16 cellular contexts compared by ENCODE assay signal in the genomic region with DNA sequence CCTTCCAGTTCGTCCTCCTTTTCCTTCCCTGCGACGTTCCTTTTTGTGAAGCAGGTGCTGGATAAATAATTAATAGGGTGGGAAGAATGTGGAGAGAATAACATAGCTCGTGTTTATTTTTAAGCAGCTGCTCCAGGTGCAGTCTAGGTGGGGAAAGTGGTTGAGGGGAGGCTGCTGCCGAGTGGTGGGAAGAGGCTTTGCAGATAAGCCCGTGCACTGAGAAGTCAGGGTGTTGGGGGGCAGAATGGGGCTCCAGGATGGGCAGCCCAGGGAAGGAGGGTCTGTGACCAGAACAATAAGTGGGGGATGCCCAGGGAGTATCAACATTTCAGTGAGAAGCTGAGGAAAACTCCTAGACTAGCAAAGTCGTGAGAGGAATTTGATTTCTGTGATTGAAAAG.
DNase-seq lines count a peak whose midpoint lies in the region; TF ChIP-seq lines count a peak whose summit lies in the region.
"Had no signal": no experiment of that assay in that cellular context is flagged by ENCODE, and none has a peak within 500 bp of the region (broad histone marks: within the 10 kb centered on the region; RNA-seq: fewer than 3 reads in every experiment).

No MANE protein-coding gene starts in this region.

- H3K27me3 Mint-ChIP-seq in progenitor cell of endocrine pancreas: no peaks in the 10 kb centered on the region
- H3K27me3 Mint-ChIP-seq: activated CD4-positive, alpha-beta T cell treated with anti-CD3 and anti-CD28 coated beads, Interleukin-2, amount 10 ng/mL, durations not matched to agents 24 days and 14 days had no signal

- H3K4me3 Mint-ChIP-seq in progenitor cell of endocrine pancreas (ENCODE audit: low read depth): no peak overlapping the region
- H3K4me3 Mint-ChIP-seq: activated CD4-positive, alpha-beta T cell treated with anti-CD3 and anti-CD28 coated beads, Interleukin-2, amount 10 ng/mL, durations not matched to agents 24 days and 14 days; CD8-positive, alpha-beta T cell; H9 had no signal

- POLR2A ChIA-PET in A673 (lab: Charles Lee; ENCODE audit: low non-redundant PET): no interaction called here

- CTCF ChIA-PET in A673 (lab: Charles Lee): interaction anchor here (0.6 kb wide), 1 partner anchor 435 kb away, joined by 4 read pairs; no protein-coding TSS in a partner anchor

- no peaks in the 10 kb centered on the region for H3K9me3 ChIP-seq in A673 (ENCODE audit: low read depth, low read length, poor library complexity, severe bottlenecking)
- H3K9me3 ChIP-seq in effector memory CD4-positive, alpha-beta T cell (ENCODE audit: control insufficient read depth, low read length): no peaks in the 10 kb centered on the region
- H3K9me3 ChIP-seq: heart left ventricle had no signal

- no peak for TF ChIP-seq CTCF in progenitor cell of endocrine pancreas (IDR thresholded peaks at IDR 0.05; ENCODE audit: unreplicated experiment)
- no peak for TF ChIP-seq CTCF in A673 (conservative IDR thresholded peaks at IDR 0.05; ENCODE audit: low read depth, low read length)

- DNase-seq in DMS79 (lab: John Stamatoyannopoulos, UW) (peak; percentile 28), NCI-H2081 treated with DMSO at 0.1 percent for 48 hours (lab: John Stamatoyannopoulos, UW) (peak; percentile 6), NCI-H748 treated with DMSO at 0.1 percent for 48 hours (lab: John Stamatoyannopoulos, UW) (peak; percentile 58), progenitor cell of endocrine pancreas (ENCODE audit: low spot score, unreplicated experiment) (no peak), A673 (ENCODE audit: low spot score) (no peak), HCEC 1CT (no peak), HK-2 (ENCODE audit: unreplicated experiment) (no peak)
- no peak for DNase-seq in effector memory CD4-positive, alpha-beta T cell
- DNase-seq: activated CD4-positive, alpha-beta T cell treated with anti-CD3 and anti-CD28 coated beads, Interleukin-2, amount 10 ng/mL, durations not matched to agents 24 days and 14 days; CD8-positive, alpha-beta T cell; H9; heart left ventricle; NK-92 treated with Interleukin-12 subunit alpha and Interleukin-12 subunit beta, amount 100 ng/mL, for 24 hours; stimulated activated CD4-positive, alpha-beta T cell treated with anti-CD3 and anti-CD28 coated beads, Interleukin-2, amount 100 ng/mL, for 24 hours had no signal

- H3K27ac ChIP-seq in A673 (ENCODE audit: low read depth, low read length, poor library complexity, severe bottlenecking): no peak overlapping the region
- H3K27ac ChIP-seq in effector memory CD4-positive, alpha-beta T cell (ENCODE audit: insufficient read depth, low read length, poor library complexity, severe bottlenecking): no peak overlapping the region
- H3K27ac ChIP-seq: heart left ventricle had no signal

- H3K27me3 ChIP-seq in A673 (replicated peaks; ENCODE audit: insufficient read depth, low read depth, low read length, poor library complexity): no peaks in the 10 kb centered on the region
- H3K27me3 ChIP-seq in effector memory CD4-positive, alpha-beta T cell (replicated peaks; ENCODE audit: control insufficient read depth, insufficient read depth, low read length, poor library complexity, severe bottlenecking): no peaks in the 10 kb centered on the region
- H3K27me3 ChIP-seq: heart left ventricle had no signal

- H3K4me1 Mint-ChIP-seq in progenitor cell of endocrine pancreas (ENCODE audit: low read depth): peaks cover 23% of the 10 kb centered on the region

- no peak overlapping the region for H3K4me3 ChIP-seq in A673 (ENCODE audit: low read depth, low read length, poor library complexity, severe bottlenecking)
- no peak overlapping the region for H3K4me3 ChIP-seq in effector memory CD4-positive, alpha-beta T cell (ENCODE audit: insufficient read depth, low read depth, low read length, poor library complexity, severe bottlenecking)
- H3K4me3 ChIP-seq: heart left ventricle, K562, lung had no signal

- H3K36me3 ChIP-seq in A673 (ENCODE audit: insufficient read depth, low read length, poor library complexity, severe bottlenecking): no peaks in the 10 kb centered on the region
- H3K36me3 ChIP-seq in effector memory CD4-positive, alpha-beta T cell (ENCODE audit: control insufficient read depth, insufficient read depth, low read length): no peaks in the 10 kb centered on the region
- H3K36me3 ChIP-seq: heart left ventricle had no signal

- H3K9me3 Mint-ChIP-seq in progenitor cell of endocrine pancreas (ENCODE audit: low read depth): no peaks in the 10 kb centered on the region
- H3K9me3 Mint-ChIP-seq: activated CD4-positive, alpha-beta T cell treated with anti-CD3 and anti-CD28 coated beads, Interleukin-2, amount 10 ng/mL, durations not matched to agents 24 days and 14 days; CD8-positive, alpha-beta T cell; H9 had no signal

- intact Hi-C loops in A673 (cut with micrococcal nuclease; ENCODE audit: unreplicated experiment): no loop called here

- H3K4me1 ChIP-seq in A673 (ENCODE audit: insufficient read depth, low read length, poor library complexity, severe bottlenecking): no peaks in the 10 kb centered on the region
- H3K4me1 ChIP-seq in effector memory CD4-positive, alpha-beta T cell (ENCODE audit: control insufficient read depth, insufficient read depth, low read length, poor library complexity, severe bottlenecking): no peaks in the 10 kb centered on the region

- H3K36me3 Mint-ChIP-seq in progenitor cell of endocrine pancreas (ENCODE audit: insufficient read depth): no peaks in the 10 kb centered on the region
- H3K36me3 Mint-ChIP-seq: CD8-positive, alpha-beta T cell had no signal

- peak overlapping the region; percentile 63 for H3K27ac Mint-ChIP-seq in progenitor cell of endocrine pancreas
- H3K27ac Mint-ChIP-seq: activated CD4-positive, alpha-beta T cell treated with anti-CD3 and anti-CD28 coated beads, Interleukin-2, amount 10 ng/mL, durations not matched to agents 24 days and 14 days; CD8-positive, alpha-beta T cell; H9 had no signal

- no TSS peak for BruUV-seq in A673 (replicated peaks; lab: Mats Ljungman, UMichigan)

Comparison
In these comparisons a context has a peak if more than half of its experiments do, and no peak if none do; other contexts are left out.
1. DNase-seq: peak in DMS79 (single experiment), NCI-H2081 treated with DMSO at 0.1 percent for 48 hours (single experiment) and NCI-H748 treated with DMSO at 0.1 percent for 48 hours (single experiment); none in progenitor cell of endocrine pancreas (single experiment), A673 (single experiment), HCEC 1CT (single experiment), effector memory CD4-positive, alpha-beta T cell (0 of 3) and HK-2 (single experiment).